Comparison of ENCODE assay signal across 17 cellular contexts in the genomic region with DNA sequence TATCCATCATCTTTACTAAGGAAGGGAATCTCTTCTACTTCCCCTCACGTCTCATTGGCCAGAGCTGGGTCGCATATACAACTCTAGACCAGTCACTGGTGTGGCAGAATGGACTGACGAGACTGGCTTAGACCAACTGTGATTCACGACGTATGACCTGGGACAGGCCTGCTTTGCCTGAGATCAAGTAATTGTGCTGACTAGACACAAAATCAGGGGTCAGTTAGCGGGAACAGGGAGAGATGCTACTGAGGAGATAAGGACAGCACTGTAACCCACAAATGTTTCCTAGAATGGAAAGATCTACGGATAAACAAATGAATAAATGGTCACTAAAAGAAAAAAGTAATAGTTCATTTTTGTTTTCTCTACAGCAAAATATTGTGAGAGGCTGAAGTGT.
DNase-seq lines count a peak whose midpoint lies in the region; ATAC-seq and TF ChIP-seq lines count a peak whose summit lies in the region.
"Had no signal": no experiment of that assay in that cellular context is flagged by ENCODE, and none has a peak within 500 bp of the region (broad histone marks: within the 10 kb centered on the region; RNA-seq: fewer than 3 reads in every experiment).

No MANE protein-coding gene starts in this region.

- H4K91ac ChIP-seq in IMR-90 (ENCODE audit: insufficient read depth, low read depth, low read length): peak overlapping the region; percentile 69

- no peak overlapping the region for H3K56ac ChIP-seq in IMR-90 (ENCODE audit: extremely low read depth, insufficient read depth, low read length)

- no peaks in the 10 kb centered on the region for H3K36me3 ChIP-seq in SK-N-SH (replicated peaks in 1 of 2; ENCODE audit: control insufficient read depth in 1 of 2, insufficient read depth in 2 of 2, low read length in 1 of 2)
- no peaks in the 10 kb centered on the region for H3K36me3 ChIP-seq in IMR-90 (ENCODE audit: control insufficient read depth, insufficient read depth, low read length)
- no peaks in the 10 kb centered on the region for H3K36me3 ChIP-seq in hepatocyte (replicated peaks; ENCODE audit: insufficient read depth, low read depth)
- H3K36me3 ChIP-seq in osteoblast (ENCODE audit: insufficient read depth, low read length): no peaks in the 10 kb centered on the region

- 96% methylated on average over 7 of the region's 7 CpGs for WGBS in SK-N-SH (ENCODE audit: low lambda C conversion rate)
- 100% methylated on average over 1 of the region's 7 CpGs; no CpG with 5 or more reads in 1 of the 2 experiments for WGBS in IMR-90 (ENCODE audit: extremely low coverage in 2 of 2, insufficient read length in 1 of 2), 2 experiments
- over 99% methylated on average over 7 of the region's 7 CpGs for WGBS in hepatocyte (ENCODE audit: low lambda C conversion rate, missing lambda C conversion rate)

- H3K23ac ChIP-seq in IMR-90 (ENCODE audit: low read depth, low read length): peak overlapping the region; percentile 9; the same call in 1 of the 2 replicates

- peak overlapping the region; percentile 55 for H2BK5ac ChIP-seq in IMR-90 (ENCODE audit: low read depth, low read length, poor library complexity, severe bottlenecking)

- H3K4me1 ChIP-seq in SK-N-SH (ENCODE audit: control insufficient read depth in 1 of 2, insufficient read depth in 2 of 2, low read depth in 1 of 2, low read length in 1 of 2): peaks cover 11% of the 10 kb centered on the region in 2 experiments
- H3K4me1 ChIP-seq in IMR-90 (ENCODE audit: control insufficient read depth, insufficient read depth, low read length): peaks cover 8% of the 10 kb centered on the region
- H3K4me1 ChIP-seq in hepatocyte (ENCODE audit: insufficient read depth): peaks cover 8% of the 10 kb centered on the region
- H3K4me1 ChIP-seq in osteoblast (ENCODE audit: insufficient read depth, low read length): peaks cover 20% of the 10 kb centered on the region

- 0 out of 2 replicates have a peak, but pooled peaks cover 3% of the 10 kb centered on the region for H3K9me1 ChIP-seq in IMR-90 (ENCODE audit: insufficient read depth, low read length)

- ATAC-seq in SK-N-SH treated with all-trans-retinoic acid at 6 μM for 48 hours: no peak
- no peak for ATAC-seq in IMR-90 (ENCODE audit: low read depth)
- no peak for ATAC-seq in GM18909 (IDR thresholded peaks at IDR 0.05; ENCODE audit: poor library complexity, unreplicated experiment)
- ATAC-seq: Panc1 had no signal

- H3K18ac ChIP-seq in IMR-90 (ENCODE audit: low read depth, low read length): peak overlapping the region; percentile 91

- H3F3A ChIP-seq in SK-N-SH (replicated peaks; ENCODE audit: insufficient read depth): peaks cover 14% of the 10 kb centered on the region

- H3K27me3 ChIP-seq in SK-N-SH (ENCODE audit: insufficient read depth) (no peaks in the 10 kb centered on the region), IMR-90 (ENCODE audit: control insufficient read depth, insufficient read depth, low read length) (no peaks in the 10 kb centered on the region), hepatocyte (no peaks in the 10 kb centered on the region), osteoblast (ENCODE audit: insufficient read depth, low read length) (no peaks in the 10 kb centered on the region)

- H4K20me1 ChIP-seq in SK-N-SH (ENCODE audit: insufficient read depth) (no peaks in the 10 kb centered on the region; the same call in 1 of the 2 replicates), IMR-90 (ENCODE audit: insufficient read depth, low read length) (peaks cover 11% of the 10 kb centered on the region; the same call in 1 of the 2 replicates), hepatocyte (ENCODE audit: insufficient read depth, poor library complexity, severe bottlenecking) (no peaks in the 10 kb centered on the region), osteoblast (ENCODE audit: insufficient read depth, low read length) (peaks cover 67% of the 10 kb centered on the region)

- in situ Hi-C loops in IMR-90 (cut with MboI; ENCODE audit: low sequenced_read_pairs): loop anchor here (10.0 to 25.0 kb wide), 2 partner anchors 386 to 1193 kb away; no protein-coding TSS in a partner anchor

- H2AK9ac ChIP-seq in IMR-90 (replicated peaks; ENCODE audit: low read depth, low read length, poor library complexity): no peak overlapping the region

- no peaks in the 10 kb centered on the region for H3K9me3 ChIP-seq in SK-N-SH
- H3K9me3 ChIP-seq in IMR-90 (ENCODE audit: control insufficient read depth, insufficient read depth, low read length): no peaks in the 10 kb centered on the region
- no peaks in the 10 kb centered on the region for H3K9me3 ChIP-seq in hepatocyte (ENCODE audit: low read depth)
- no peaks in the 10 kb centered on the region for H3K9me3 ChIP-seq in osteoblast (ENCODE audit: low read depth, low read length)

- no TSS peak for BruUV-seq in IMR-90 (replicated peaks; lab: Mats Ljungman, UMichigan)

- no peak overlapping the region for H2AFZ ChIP-seq in SK-N-SH (ENCODE audit: low read depth)
- H2AFZ ChIP-seq in IMR-90 (replicated peaks; ENCODE audit: low read length, poor library complexity): no peak overlapping the region
- H2AFZ ChIP-seq in hepatocyte: no peak overlapping the region
- H2AFZ ChIP-seq in osteoblast (ENCODE audit: low read length): no peak overlapping the region

- peak overlapping the region; percentile 10; the same call in 1 of the 2 replicates for H2BK20ac ChIP-seq in IMR-90 (ENCODE audit: low read depth, low read length)

- TF ChIP-seq CTCF in SK-N-SH (IDR thresholded peaks at IDR 0.05) (no peak), IMR-90 (conservative IDR thresholded peaks at IDR 0.05; ENCODE audit: low read depth, low read length) (no peak), hepatocyte (IDR thresholded peaks at IDR 0.05; ENCODE audit: poor library complexity) (no peak), osteoblast (IDR thresholded peaks at IDR 0.05; ENCODE audit: extremely low read depth, low read depth, low read length) (no peak)

- H2AK5ac ChIP-seq in IMR-90 (ENCODE audit: low read depth, low read length): peak overlapping the region; percentile 81

- no peaks in the 10 kb centered on the region for H3K9me2 ChIP-seq in SK-N-SH
- H3K9me2 ChIP-seq in hepatocyte (replicated peaks; ENCODE audit: insufficient read depth): no peaks in the 10 kb centered on the region

- H3K79me1 ChIP-seq in IMR-90 (ENCODE audit: low read depth in 1 of 2, low read length in 2 of 2): peaks cover 12 to 20% of the 10 kb centered on the region in 2 experiments; a peak in 3 of 4 replicates

- H3K4me2 ChIP-seq in SK-N-SH (peak overlapping the region; percentile 25; the same call in 1 of the 2 replicates), IMR-90 (ENCODE audit: low read depth, low read length) (0 out of 2 replicates have a peak overlapping the region, but pooled peaks have one; percentile 39), hepatocyte (no peak overlapping the region), osteoblast (ENCODE audit: insufficient read depth, low read length) (no peak overlapping the region)
- H3K4me2 ChIP-seq: KMS-11 had no signal

- H3K9ac ChIP-seq in SK-N-SH: no peak overlapping the region
- no peak overlapping the region for H3K9ac ChIP-seq in IMR-90 (ENCODE audit: low read depth, low read length)
- H3K9ac ChIP-seq: KMS-11 had no signal

- CTCF ChIA-PET in SK-N-SH (lab: Yijun Ruan, JAX) (interaction anchor here (0.6 to 9.4 kb wide), 6 partner anchors 10 to 292 kb away, joined by 3 to 81 read pairs (median 11); no protein-coding TSS in a partner anchor), IMR-90 (lab: Yijun Ruan, JAX) (interaction anchor here (0.9 kb wide), 2 partner anchors 291 to 293 kb away, joined by 3 to 4 read pairs; no protein-coding TSS in a partner anchor)

- H3K4ac ChIP-seq in IMR-90 (ENCODE audit: low read depth, low read length): peak overlapping the region; percentile 47

- H4K8ac ChIP-seq in IMR-90 (ENCODE audit: low read depth in 2 of 2, low read length in 2 of 2): peak overlapping the region; percentile 37 to 78; a peak in 2 of 4 replicates

- peak overlapping the region; percentile 44; the same call in 1 of the 2 replicates for H3K14ac ChIP-seq in IMR-90 (replicated peaks; ENCODE audit: low read depth, low read length)

- DNase-seq in SK-N-SH: no peak
- DNase-seq in IMR-90: no peak
- DNase-seq in hepatocyte (ENCODE audit: low spot score): no peak
- DNase-seq in osteoblast (ENCODE audit: insufficient read length, low spot score, missing footprints): no peak
- DNase-seq in erythroblast (lab: John Stamatoyannopoulos, UW): no peak
- DNase-seq in T-helper 9 cell: no peak
- DNase-seq: HFFc6, NCI-H1105, NCI-H2029 treated with DMSO at 0.1 percent for 48 hours, NCI-H345, NCI-H524 treated with DMSO at 0.1 percent for 48 hours, NCI-H82 had no signal

- TF ChIP-seq EP300 in SK-N-SH (IDR thresholded peaks at IDR 0.05; ENCODE audit: borderline replicate concordance in 1 of 2, low read depth in 1 of 2, low read length in 1 of 2): no peak

- TF ChIP-seq RAD21 in SK-N-SH (IDR thresholded peaks at IDR 0.05; ENCODE audit: low read length) (no peak), IMR-90 (IDR thresholded peaks at IDR 0.05; ENCODE audit: low read length) (no peak)

- intact Hi-C loops in IMR-90 (cut with micrococcal nuclease): loop anchor here (2.0 kb wide), 1 partner anchor 1200 kb away; no protein-coding TSS in a partner anchor

- H3K4me3 ChIP-seq in SK-N-SH (ENCODE audit: low read depth in 2 of 2, low read length in 1 of 2) (no peak overlapping the region), IMR-90 (ENCODE audit: insufficient read depth, low read depth, low read length) (no peak overlapping the region), hepatocyte (no peak overlapping the region), osteoblast (ENCODE audit: insufficient read depth, low read length) (no peak overlapping the region)

- dilution Hi-C loops in IMR-90 (cut with HindIII; ENCODE audit: low sequenced_read_pairs, unreplicated experiment): no loop called here

- H3K79me2 ChIP-seq in SK-N-SH (ENCODE audit: insufficient read depth) (peaks cover 3% of the 10 kb centered on the region; the same call in 1 of the 2 replicates), hepatocyte (peaks cover 16% of the 10 kb centered on the region), osteoblast (ENCODE audit: insufficient read depth, low read length) (peaks cover 17% of the 10 kb centered on the region)

- H2BK15ac ChIP-seq in IMR-90 (ENCODE audit: low read depth, low read length): peak overlapping the region; percentile 80; the same call in 2 of the 3 replicates

- TF ChIP-seq POLR2A in IMR-90 (IDR thresholded peaks at IDR 0.05; ENCODE audit: low read depth, low read length): no peak
- no peak for TF ChIP-seq POLR2A in erythroblast (IDR thresholded peaks at IDR 0.05; ENCODE audit: low read length)

- peak overlapping the region; percentile 76 to 81 for H3K27ac ChIP-seq in SK-N-SH (ENCODE audit: low read depth in 2 of 2, low read length in 1 of 2)
- H3K27ac ChIP-seq in IMR-90 (ENCODE audit: insufficient read depth, low read length): peak overlapping the region; percentile 82
- H3K27ac ChIP-seq in hepatocyte: peak overlapping the region; percentile 22
- peak overlapping the region; percentile 15 for H3K27ac ChIP-seq in osteoblast (ENCODE audit: low read depth, low read length)
- H3K27ac ChIP-seq: 22Rv1, KMS-11 had no signal

- H2BK120ac ChIP-seq in IMR-90 (ENCODE audit: low read depth, low read length): peak overlapping the region; percentile 30; the same call in 1 of the 2 replicates

- POLR2A ChIA-PET in SK-N-SH (lab: Yijun Ruan, JAX): interaction anchor here (0.9 kb wide), 1 partner anchor 133 kb away, joined by 3 read pairs; no protein-coding TSS in a partner anchor
- POLR2A ChIA-PET in IMR-90 (lab: Charles Lee; ENCODE audit: unreplicated experiment): interaction anchor here (0.6 kb wide), 1 partner anchor 20 kb away, joined by 3 read pairs; no protein-coding TSS in a partner anchor

- peak overlapping the region; percentile 31 for H4K5ac ChIP-seq in IMR-90 (ENCODE audit: low read depth, low read length)

Comparison
In these comparisons a context has a peak if more than half of its experiments do, and no peak if none do; other contexts are left out.
1. H3K27ac ChIP-seq: peak in every context shown above with its lines; median percentile 82 in IMR-90; 78 in SK-N-SH; 22 in hepatocyte; 15 in osteoblast.
2. H3K4me2 ChIP-seq: peak in SK-N-SH (single experiment) and IMR-90 (single experiment); none in hepatocyte (single experiment) and osteoblast (single experiment).